In genomic region chr22:48651036-48651890, GRCh38 we compare ENCODE assay signal across 19 cellular contexts.
DNase-seq lines count a peak whose midpoint lies in the region; FAIRE-seq and TF ChIP-seq lines count a peak whose summit lies in the region.
"Had no signal": no experiment of that assay in that cellular context is flagged by ENCODE, and none has a peak within 500 bp of the region (broad histone marks: within the 10 kb centered on the region; RNA-seq: fewer than 3 reads in every experiment).

No MANE protein-coding gene starts in this region.

- no peaks in the 10 kb centered on the region for H3K27me3 ChIP-seq in BE2C
- H3K27me3 ChIP-seq: testis had no signal

- no peaks in the 10 kb centered on the region for H3K36me3 ChIP-seq in BE2C
- H3K36me3 ChIP-seq: left ventricle myocardium inferior had no signal

- TF ChIP-seq CTCF in BE2C (IDR thresholded peaks at IDR 0.05; ENCODE audit: low read depth, low read length), result no peak

- H3K4me1 ChIP-seq in BE2C, result no peaks in the 10 kb centered on the region
- H3K4me1 ChIP-seq: left ventricle myocardium inferior, parathyroid adenoma, testis had no signal

- peaks cover 4% of the 10 kb centered on the region for H3K9me3 ChIP-seq in BE2C
- H3K9me3 ChIP-seq: testis had no signal

- DNase-seq in H4 (ENCODE audit: low spot score), result peak; percentile 15
- DNase-seq in NCI-H2029 treated with DMSO at 0.1 percent for 48 hours (lab: John Stamatoyannopoulos, UW), result peak; percentile 25
- DNase-seq in frontal cortex (ENCODE audit: low spot score in 2 of 2), result peak; percentile 71
- peak in 9 of 10 donors; percentile 51 to 93 (median 63) for DNase-seq in posterior cingulate gyrus
- DNase-seq in GM03348 (ENCODE audit: low spot score), result no peak
- no peak for DNase-seq in BE2C
- no peak for DNase-seq in activated CD4-positive, alpha-beta T cell treated with anti-CD3 and anti-CD28 coated beads, Interleukin-2, amount 50 U/mL, for 1 hour
- DNase-seq: activated CD8-positive, alpha-beta T cell treated with anti-CD3 and anti-CD28 coated beads for 36 hours; activated gamma-delta T cell; activated T-cell treated with anti-CD3 and anti-CD28 coated beads for 4 hours; left ventricle myocardium inferior; natural killer cell; NCI-H1417 treated with DMSO at 0.1 percent for 48 hours; NCI-H524 treated with DMSO at 0.1 percent for 48 hours; stimulated activated CD4-positive, alpha-beta T cell treated with anti-CD3 and anti-CD28 coated beads, Interleukin-1b, Interleukin-23, amount 100 ng/mL, for 48 hours; testis had no signal

- intact Hi-C loops in posterior cingulate gyrus (cut with DNase I), result no loop called here

- FAIRE-seq in frontal cortex (lab: Jason Lieb, UNC), result no peak
- FAIRE-seq: bronchial epithelial cell, GM19239 had no signal

- no peak overlapping the region for H3K4me3 ChIP-seq in BE2C (ENCODE audit: low read depth, low read length)
- H3K4me3 ChIP-seq: left ventricle myocardium inferior, testis had no signal

Comparison
In these comparisons a context has a peak if more than half of its experiments do, and no peak if none do; other contexts are left out.
1. DNase-seq: peak in H4 (single experiment), NCI-H2029 treated with DMSO at 0.1 percent for 48 hours (single experiment), frontal cortex (2 of 2) and posterior cingulate gyrus (9 of 10); none in GM03348 (single experiment), BE2C (single experiment) and activated CD4-positive, alpha-beta T cell treated with anti-CD3 and anti-CD28 coated beads, Interleukin-2, amount 50 U/mL, for 1 hour (single experiment).